Comparison of ENCODE assay signal across 1 cellular context in the genomic region with DNA sequence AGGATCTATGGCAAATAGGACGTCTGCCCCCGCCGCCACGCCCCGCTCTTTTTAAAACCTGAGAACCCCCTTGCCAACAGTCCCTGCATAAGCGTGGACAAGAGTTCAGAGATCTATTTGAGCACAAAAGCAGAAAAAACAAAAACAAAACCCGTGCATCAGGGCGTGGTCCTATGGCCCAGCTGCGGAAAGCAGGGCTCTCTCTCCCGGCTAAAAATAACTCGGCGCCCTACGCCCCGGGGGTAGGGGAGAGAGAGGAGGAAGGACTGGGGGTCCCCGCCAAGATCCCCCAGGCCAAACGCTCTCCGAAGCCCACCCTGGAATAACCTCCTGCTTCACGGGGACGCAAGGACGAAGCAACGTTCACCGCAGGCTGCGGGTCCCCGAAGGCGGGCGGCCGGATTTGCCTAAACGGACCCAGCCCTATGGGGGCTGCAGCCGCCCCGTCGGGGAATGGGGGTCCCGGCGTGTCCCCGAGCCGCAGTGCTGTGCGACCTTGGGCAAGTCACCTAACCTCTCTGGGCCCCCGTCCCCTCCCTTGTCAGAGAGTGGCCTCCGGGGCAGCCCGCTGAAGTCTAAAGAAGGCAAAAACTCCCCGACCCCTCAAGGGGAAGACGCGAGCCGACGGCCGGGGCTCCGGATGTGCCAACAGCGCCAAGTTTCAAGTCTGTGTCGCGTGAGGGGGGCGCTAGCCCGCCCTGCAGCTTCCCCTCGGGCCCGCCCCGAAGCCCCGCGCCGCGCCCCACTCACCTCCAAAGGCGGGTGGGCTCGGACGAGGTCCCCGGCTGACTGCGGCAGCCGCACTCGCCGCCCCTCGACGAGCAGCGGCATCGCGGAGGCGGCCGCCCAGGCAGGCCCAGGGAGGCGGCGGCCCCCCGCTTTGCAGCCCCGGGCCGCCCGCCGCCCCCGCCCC.
A peak's percentile ranks its signal among the peaks of the same experiment; 100 is the strongest.
TF ChIP-seq lines count a peak whose summit lies in the region.

No MANE protein-coding gene starts in this region.

TF ChIP-seq in HepG2, 621 proteins besides CTCF, POLR2A, EP300 and RAD21 (continued from another document):
- TF ChIP-seq, protein P1, sequence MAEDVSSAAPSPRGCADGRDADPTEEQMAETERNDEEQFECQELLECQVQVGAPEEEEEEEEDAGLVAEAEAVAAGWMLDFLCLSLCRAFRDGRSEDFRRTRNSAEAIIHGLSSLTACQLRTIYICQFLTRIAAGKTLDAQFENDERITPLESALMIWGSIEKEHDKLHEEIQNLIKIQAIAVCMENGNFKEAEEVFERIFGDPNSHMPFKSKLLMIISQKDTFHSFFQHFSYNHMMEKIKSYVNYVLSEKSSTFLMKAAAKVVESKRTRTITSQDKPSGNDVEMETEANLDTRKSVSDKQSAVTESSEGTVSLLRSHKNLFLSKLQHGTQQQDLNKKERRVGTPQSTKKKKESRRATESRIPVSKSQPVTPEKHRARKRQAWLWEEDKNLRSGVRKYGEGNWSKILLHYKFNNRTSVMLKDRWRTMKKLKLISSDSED (CRISPR knock-in tag; IDR thresholded peaks at IDR 0.05) = 0 out of 2 replicates have a peak, but pooled peaks have one; percentile 72
- TF ChIP-seq SP5 (CRISPR knock-in tag; IDR thresholded peaks at IDR 0.05; ENCODE audit: borderline replicate concordance, low read depth) (0 out of 2 replicates have a peak, but pooled peaks have one; percentile 37), KDM2A (CRISPR knock-in tag; IDR thresholded peaks at IDR 0.05; ENCODE audit: borderline replicate concordance, low read depth) (0 out of 2 replicates have a peak, but pooled peaks have one; percentile 6), FOXK1 (CRISPR knock-in tag; IDR thresholded peaks at IDR 0.05; ENCODE audit: borderline replicate concordance, low read depth) (no peak), KLF15 (CRISPR knock-in tag; IDR thresholded peaks at IDR 0.05; ENCODE audit: borderline replicate concordance) (peak; percentile 93), ZNF232 (CRISPR knock-in tag; IDR thresholded peaks at IDR 0.05; ENCODE audit: borderline replicate concordance) (peak; percentile 90; the same call in 1 of the 2 replicates), THAP11 (CRISPR knock-in tag; IDR thresholded peaks at IDR 0.05) (no peak), ZNF761 (CRISPR knock-in tag; conservative IDR thresholded peaks at IDR 0.05) (peak; percentile 26; the same call in 1 of the 2 replicates), ARNT2 (CRISPR knock-in tag; IDR thresholded peaks at IDR 0.05; ENCODE audit: low read depth) (peak; percentile 76; the same call in 1 of the 2 replicates), ZSCAN20 (CRISPR knock-in tag; IDR thresholded peaks at IDR 0.05; ENCODE audit: borderline replicate concordance) (peak; percentile 91; the same call in 1 of the 2 replicates)
- TF ChIP-seq, protein P2, sequence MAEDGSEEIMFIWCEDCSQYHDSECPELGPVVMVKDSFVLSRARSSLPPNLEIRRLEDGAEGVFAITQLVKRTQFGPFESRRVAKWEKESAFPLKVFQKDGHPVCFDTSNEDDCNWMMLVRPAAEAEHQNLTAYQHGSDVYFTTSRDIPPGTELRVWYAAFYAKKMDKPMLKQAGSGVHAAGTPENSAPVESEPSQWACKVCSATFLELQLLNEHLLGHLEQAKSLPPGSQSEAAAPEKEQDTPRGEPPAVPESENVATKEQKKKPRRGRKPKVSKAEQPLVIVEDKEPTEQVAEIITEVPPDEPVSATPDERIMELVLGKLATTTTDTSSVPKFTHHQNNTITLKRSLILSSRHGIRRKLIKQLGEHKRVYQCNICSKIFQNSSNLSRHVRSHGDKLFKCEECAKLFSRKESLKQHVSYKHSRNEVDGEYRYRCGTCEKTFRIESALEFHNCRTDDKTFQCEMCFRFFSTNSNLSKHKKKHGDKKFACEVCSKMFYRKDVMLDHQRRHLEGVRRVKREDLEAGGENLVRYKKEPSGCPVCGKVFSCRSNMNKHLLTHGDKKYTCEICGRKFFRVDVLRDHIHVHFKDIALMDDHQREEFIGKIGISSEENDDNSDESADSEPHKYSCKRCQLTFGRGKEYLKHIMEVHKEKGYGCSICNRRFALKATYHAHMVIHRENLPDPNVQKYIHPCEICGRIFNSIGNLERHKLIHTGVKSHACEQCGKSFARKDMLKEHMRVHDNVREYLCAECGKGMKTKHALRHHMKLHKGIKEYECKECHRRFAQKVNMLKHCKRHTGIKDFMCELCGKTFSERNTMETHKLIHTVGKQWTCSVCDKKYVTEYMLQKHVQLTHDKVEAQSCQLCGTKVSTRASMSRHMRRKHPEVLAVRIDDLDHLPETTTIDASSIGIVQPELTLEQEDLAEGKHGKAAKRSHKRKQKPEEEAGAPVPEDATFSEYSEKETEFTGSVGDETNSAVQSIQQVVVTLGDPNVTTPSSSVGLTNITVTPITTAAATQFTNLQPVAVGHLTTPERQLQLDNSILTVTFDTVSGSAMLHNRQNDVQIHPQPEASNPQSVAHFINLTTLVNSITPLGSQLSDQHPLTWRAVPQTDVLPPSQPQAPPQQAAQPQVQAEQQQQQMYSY (CRISPR knock-in tag; IDR thresholded peaks at IDR 0.05) = no peak; the same call in 1 of the 2 replicates
- TF ChIP-seq, protein P3, sequence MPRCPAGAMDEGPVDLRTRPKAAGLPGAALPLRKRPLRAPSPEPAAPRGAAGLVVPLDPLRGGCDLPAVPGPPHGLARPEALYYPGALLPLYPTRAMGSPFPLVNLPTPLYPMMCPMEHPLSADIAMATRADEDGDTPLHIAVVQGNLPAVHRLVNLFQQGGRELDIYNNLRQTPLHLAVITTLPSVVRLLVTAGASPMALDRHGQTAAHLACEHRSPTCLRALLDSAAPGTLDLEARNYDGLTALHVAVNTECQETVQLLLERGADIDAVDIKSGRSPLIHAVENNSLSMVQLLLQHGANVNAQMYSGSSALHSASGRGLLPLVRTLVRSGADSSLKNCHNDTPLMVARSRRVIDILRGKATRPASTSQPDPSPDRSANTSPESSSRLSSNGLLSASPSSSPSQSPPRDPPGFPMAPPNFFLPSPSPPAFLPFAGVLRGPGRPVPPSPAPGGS (CRISPR knock-in tag; IDR thresholded peaks at IDR 0.05) = peak; percentile 82; the same call in 1 of the 2 replicates
